ENCODE assay signal across 8 cellular contexts in the genomic region with DNA sequence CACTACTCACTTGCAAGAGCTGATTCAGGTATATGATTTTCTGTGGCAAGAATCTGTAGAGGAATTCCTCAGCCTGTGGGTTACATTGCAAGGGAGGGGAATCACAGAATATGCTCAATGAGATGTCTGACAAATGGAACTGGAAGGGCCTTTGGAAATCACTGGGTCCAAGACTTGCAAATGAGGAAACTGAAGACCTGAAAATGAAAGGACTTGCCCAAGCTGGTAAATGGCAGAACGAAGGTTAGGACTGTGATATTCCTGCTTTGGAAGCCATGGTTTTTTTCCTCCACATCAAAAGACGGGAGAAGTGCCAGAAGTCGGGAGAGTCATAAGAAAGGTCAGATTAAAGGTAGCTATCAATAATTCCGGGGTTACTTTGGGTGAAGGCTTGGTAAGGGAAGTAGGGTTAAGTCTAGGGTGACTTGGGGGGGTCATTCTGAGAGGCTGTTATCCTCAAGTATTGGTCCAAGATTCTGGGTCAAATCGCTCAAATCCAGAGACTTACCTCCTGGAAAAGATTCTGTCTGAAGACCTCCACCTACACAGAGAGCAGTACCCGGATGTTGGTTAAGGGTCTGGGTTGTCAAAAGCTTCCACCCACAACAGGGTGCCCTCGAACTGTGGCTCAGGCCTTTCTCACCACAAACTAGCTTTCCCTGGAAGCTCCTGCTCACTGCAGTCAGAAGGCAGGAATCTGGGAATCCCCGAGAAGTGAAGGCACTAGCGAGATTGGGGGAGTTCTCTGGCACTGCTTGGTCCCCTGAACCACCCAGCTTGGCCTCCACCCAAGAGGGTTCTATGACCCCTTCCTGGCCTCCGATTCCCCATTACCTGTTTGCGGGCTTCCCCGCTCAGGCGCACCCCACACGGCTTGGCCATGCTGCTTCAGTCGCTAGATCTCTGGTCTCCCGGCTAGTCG. TPM values are rescaled to one million over a fixed set of nuclear protein-coding genes. Genes with fewer than 3 reads are reported as not detected.
DNase-seq lines count a peak whose midpoint lies in the region; ATAC-seq and TF ChIP-seq lines count a peak whose summit lies in the region.

A gene with protein sequence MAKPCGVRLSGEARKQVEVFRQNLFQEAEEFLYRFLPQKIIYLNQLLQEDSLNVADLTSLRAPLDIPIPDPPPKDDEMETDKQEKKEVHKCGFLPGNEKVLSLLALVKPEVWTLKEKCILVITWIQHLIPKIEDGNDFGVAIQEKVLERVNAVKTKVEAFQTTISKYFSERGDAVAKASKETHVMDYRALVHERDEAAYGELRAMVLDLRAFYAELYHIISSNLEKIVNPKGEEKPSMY (minus strand): TSS at position 911 of the 922 bp plus-strand sequence. CDS start 29 bp downstream, at position 882.

- peaks cover 33% of the 10 kb centered on the region for H3K79me2 ChIP-seq in neural progenitor cell (ENCODE audit: low read depth)

- H2AFZ ChIP-seq in neural progenitor cell (replicated peaks): peak within 1 kb of the TSS; percentile 81

- peaks cover 63% of the 10 kb centered on the region for H3K4me1 Mint-ChIP-seq in activated T-cell treated with anti-CD3 and anti-CD28 coated beads, Interleukin-2, amount 50 U/mL, for 72 hours (ENCODE audit: low read depth)
- H3K4me1 Mint-ChIP-seq in T-cell (peaks cover 70 to 73% (median 70%) of the 10 kb centered on the region in 3 donors), neural progenitor cell (peaks cover 28% of the 10 kb centered on the region)

- no peaks in the 10 kb centered on the region for H3K36me3 ChIP-seq in neural progenitor cell

- POLR2A ChIA-PET in T-cell (lab: Charles Lee): interaction anchor here (0.5 to 3.0 kb wide), 8 partner anchors 15 to 96 kb away, joined by 3 to 23 read pairs (median 6); a partner anchor contains a TSS

- peak in 1 of 2 donors; percentile 36 for DNase-seq in activated T-cell treated with anti-CD3 and anti-CD28 coated beads, Interleukin-2, amount 50 U/mL, for 72 hours
- DNase-seq in activated T-cell treated with anti-CD3 and anti-CD28 coated beads for 4 hours: no peak
- no peak for DNase-seq in T-cell
- DNase-seq in fibroblast of mammary gland (ENCODE audit: low read depth): no peak
- no peak for DNase-seq in neural progenitor cell (ENCODE audit: low spot score)
- DNase-seq in globus pallidus (ENCODE audit: low spot score): no peak

- peak within 1 kb of the TSS; percentile 61 for H3K27ac ChIP-seq in neural progenitor cell

- H3K36me3 Mint-ChIP-seq in activated T-cell treated with anti-CD3 and anti-CD28 coated beads, Interleukin-2, amount 50 U/mL, for 72 hours (ENCODE audit: insufficient read depth in 2 of 2): peaks cover 26 to 35% of the 10 kb centered on the region in 2 donors
- H3K36me3 Mint-ChIP-seq in T-cell: peaks cover 35% of the 10 kb centered on the region
- peaks cover 7% of the 10 kb centered on the region for H3K36me3 Mint-ChIP-seq in neural progenitor cell

- H3F3A ChIP-seq in neural progenitor cell (ENCODE audit: low read depth): peaks cover 21% of the 10 kb centered on the region

- H3K9me3 ChIP-seq in neural progenitor cell (ENCODE audit: low read depth): no peaks in the 10 kb centered on the region

- peak within 1 kb of the TSS; percentile 88 for H3K9ac ChIP-seq in neural progenitor cell

- peak within 1 kb of the TSS; percentile 88 for H3K27ac Mint-ChIP-seq in activated T-cell treated with anti-CD3 and anti-CD28 coated beads, Interleukin-2, amount 50 U/mL, for 72 hours
- H3K27ac Mint-ChIP-seq in T-cell (peak within 1 kb of the TSS; percentile 95 to 99), neural progenitor cell (peak within 1 kb of the TSS; percentile 91)

- ATAC-seq in activated T-cell treated with anti-CD3 and anti-CD28 coated beads, Interleukin-2, amount 50 U/mL, for 72 hours (replicated peaks in 1 of 2): no peak
- no peak for ATAC-seq in T-cell (replicated peaks in 1 of 4)
- ATAC-seq in HG03342 (IDR thresholded peaks at IDR 0.05; ENCODE audit: unreplicated experiment): no peak
- ATAC-seq in HG03432 (IDR thresholded peaks at IDR 0.05; ENCODE audit: unreplicated experiment): no peak

- H4K20me1 ChIP-seq in neural progenitor cell (ENCODE audit: low read depth): peaks cover 15% of the 10 kb centered on the region

- no peaks in the 10 kb centered on the region for H3K27me3 ChIP-seq in neural progenitor cell

- peak within 1 kb of the TSS; percentile 73 for H3K4me3 ChIP-seq in fibroblast of mammary gland (ENCODE audit: control insufficient read depth, low read depth, low read length)
- H3K4me3 ChIP-seq in neural progenitor cell: peak within 1 kb of the TSS; percentile 90

- H3K9me3 Mint-ChIP-seq in activated T-cell treated with anti-CD3 and anti-CD28 coated beads, Interleukin-2, amount 50 U/mL, for 72 hours: no peaks in the 10 kb centered on the region
- H3K9me3 Mint-ChIP-seq in T-cell (no peaks in the 10 kb centered on the region), neural progenitor cell (no peaks in the 10 kb centered on the region)

- CTCF ChIA-PET in T-cell (lab: Charles Lee): interaction anchor here (0.5 to 2.7 kb wide), 8 partner anchors 9 to 667 kb away, joined by 3 to 30 read pairs (median 10); a partner anchor contains a TSS

- H3K27me3 Mint-ChIP-seq in activated T-cell treated with anti-CD3 and anti-CD28 coated beads, Interleukin-2, amount 50 U/mL, for 72 hours (ENCODE audit: low read depth): no peaks in the 10 kb centered on the region
- H3K27me3 Mint-ChIP-seq in T-cell (no peaks in the 10 kb centered on the region), neural progenitor cell (ENCODE audit: insufficient read depth, low read depth) (peaks cover 6% of the 10 kb centered on the region)

- TF ChIP-seq CTCF in fibroblast of mammary gland (conservative IDR thresholded peaks at IDR 0.05; ENCODE audit: control insufficient read depth, insufficient read depth, low read depth, low read length) (no peak), neural progenitor cell (IDR thresholded peaks at IDR 0.05) (no peak)

- peaks cover 10% of the 10 kb centered on the region for H3K4me1 ChIP-seq in neural progenitor cell

- peak within 1 kb of the TSS; percentile 100 for H3K4me2 ChIP-seq in neural progenitor cell

- H3K4me3 Mint-ChIP-seq in activated T-cell treated with anti-CD3 and anti-CD28 coated beads, Interleukin-2, amount 50 U/mL, for 72 hours: peak within 1 kb of the TSS; percentile 93 to 99
- H3K4me3 Mint-ChIP-seq in T-cell (peak within 1 kb of the TSS; percentile 96 to 99 (median 97)), neural progenitor cell (peak within 1 kb of the TSS; percentile 99)

RNA-seq across cellular contexts. Expression of the gene that starts here (rescaled TPM):
- 100 to 1,000 TPM; 369 to 376 TPM for total RNA-seq in activated T-cell treated with anti-CD3 and anti-CD28 coated beads, Interleukin-2, amount 50 U/mL, for 72 hours
- total RNA-seq in T-cell: 100 to 1,000 TPM; 130 to 192 (median 159) TPM
- total RNA-seq in neural progenitor cell (ENCODE audit: low replicate concordance): 43.5 and 53.5 TPM in 2 replicates
